ENCODE assay signal across 2 cellular contexts in the genomic region with DNA sequence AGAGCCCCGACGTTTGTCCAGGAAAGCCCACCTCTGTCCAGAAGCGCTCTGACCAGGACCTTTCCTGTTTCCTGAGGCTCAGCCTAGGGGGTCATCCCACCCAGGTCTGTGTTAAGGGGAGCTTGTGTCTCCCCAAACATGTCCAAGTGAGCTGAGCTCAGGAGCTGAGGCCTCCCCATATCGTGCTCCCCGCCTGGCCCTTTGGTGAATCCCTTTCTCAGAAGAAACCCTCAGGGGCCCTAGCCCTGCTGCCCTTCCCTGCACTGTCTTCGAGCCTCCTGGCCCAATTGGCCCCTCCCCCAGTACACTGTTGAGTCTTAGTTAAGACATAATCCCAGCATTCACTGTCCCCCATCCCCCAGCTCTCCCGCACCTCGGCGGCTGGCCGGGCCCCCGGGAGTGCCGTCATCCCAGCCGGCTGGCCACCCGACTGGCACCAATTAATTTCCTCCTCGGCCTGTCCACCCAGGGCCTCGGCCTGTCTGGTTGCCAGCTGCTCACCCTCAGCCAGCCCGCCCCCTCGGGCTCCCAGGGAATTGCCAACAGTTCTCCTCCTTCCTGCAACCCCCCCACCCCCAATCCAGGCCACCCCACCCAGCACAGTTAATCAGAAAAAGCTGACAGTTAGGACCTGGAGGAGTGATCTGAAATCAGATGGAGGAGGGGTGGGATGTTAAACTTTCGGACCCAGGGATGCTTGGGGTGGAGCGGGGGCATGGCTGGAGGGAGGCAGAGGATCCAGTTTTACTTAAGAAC.
TF ChIP-seq lines count a peak whose summit lies in the region.

No MANE protein-coding gene starts in this region.

TF ChIP-seq in SK-N-SH treated with all-trans-retinoic acid at 6 μM for 48 hours, 23 proteins besides CTCF, POLR2A, EP300 and RAD21:
- TF ChIP-seq BACH2 (CRISPR knock-in tag; IDR thresholded peaks at IDR 0.05; ENCODE audit: borderline replicate concordance) (no peak), ISL1 (CRISPR knock-in tag; IDR thresholded peaks at IDR 0.05) (0 out of 2 replicates have a peak, but pooled peaks have one; percentile 3), ZFP3 (CRISPR knock-in tag; IDR thresholded peaks at IDR 0.05) (peak; percentile 23; the same call in 1 of the 2 replicates), PPARA (CRISPR knock-in tag; IDR thresholded peaks at IDR 0.05; ENCODE audit: borderline replicate concordance) (no peak), RARB (CRISPR knock-in tag; IDR thresholded peaks at IDR 0.05) (no peak), ZNF8 (CRISPR knock-in tag; IDR thresholded peaks at IDR 0.05) (no peak), GLIS3 (CRISPR knock-in tag; IDR thresholded peaks at IDR 0.05) (no peak), TOX (CRISPR knock-in tag; IDR thresholded peaks at IDR 0.05; ENCODE audit: borderline replicate concordance) (no peak), ESRRG (CRISPR knock-in tag; IDR thresholded peaks at IDR 0.05) (no peak), ZFP30 (CRISPR knock-in tag; IDR thresholded peaks at IDR 0.05) (no peak), TCF4 (CRISPR knock-in tag; IDR thresholded peaks at IDR 0.05; ENCODE audit: borderline replicate concordance) (peak; percentile 73; the same call in 1 of the 2 replicates), ZNF70 (CRISPR knock-in tag; IDR thresholded peaks at IDR 0.05) (no peak)
- TF ChIP-seq, protein P1, sequence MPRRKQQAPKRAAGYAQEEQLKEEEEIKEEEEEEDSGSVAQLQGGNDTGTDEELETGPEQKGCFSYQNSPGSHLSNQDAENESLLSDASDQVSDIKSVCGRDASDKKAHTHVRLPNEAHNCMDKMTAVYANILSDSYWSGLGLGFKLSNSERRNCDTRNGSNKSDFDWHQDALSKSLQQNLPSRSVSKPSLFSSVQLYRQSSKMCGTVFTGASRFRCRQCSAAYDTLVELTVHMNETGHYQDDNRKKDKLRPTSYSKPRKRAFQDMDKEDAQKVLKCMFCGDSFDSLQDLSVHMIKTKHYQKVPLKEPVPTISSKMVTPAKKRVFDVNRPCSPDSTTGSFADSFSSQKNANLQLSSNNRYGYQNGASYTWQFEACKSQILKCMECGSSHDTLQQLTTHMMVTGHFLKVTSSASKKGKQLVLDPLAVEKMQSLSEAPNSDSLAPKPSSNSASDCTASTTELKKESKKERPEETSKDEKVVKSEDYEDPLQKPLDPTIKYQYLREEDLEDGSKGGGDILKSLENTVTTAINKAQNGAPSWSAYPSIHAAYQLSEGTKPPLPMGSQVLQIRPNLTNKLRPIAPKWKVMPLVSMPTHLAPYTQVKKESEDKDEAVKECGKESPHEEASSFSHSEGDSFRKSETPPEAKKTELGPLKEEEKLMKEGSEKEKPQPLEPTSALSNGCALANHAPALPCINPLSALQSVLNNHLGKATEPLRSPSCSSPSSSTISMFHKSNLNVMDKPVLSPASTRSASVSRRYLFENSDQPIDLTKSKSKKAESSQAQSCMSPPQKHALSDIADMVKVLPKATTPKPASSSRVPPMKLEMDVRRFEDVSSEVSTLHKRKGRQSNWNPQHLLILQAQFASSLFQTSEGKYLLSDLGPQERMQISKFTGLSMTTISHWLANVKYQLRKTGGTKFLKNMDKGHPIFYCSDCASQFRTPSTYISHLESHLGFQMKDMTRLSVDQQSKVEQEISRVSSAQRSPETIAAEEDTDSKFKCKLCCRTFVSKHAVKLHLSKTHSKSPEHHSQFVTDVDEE (CRISPR knock-in tag; IDR thresholded peaks at IDR 0.05) = peak; percentile 26; the same call in 1 of the 2 replicates
- TF ChIP-seq, protein P2, sequence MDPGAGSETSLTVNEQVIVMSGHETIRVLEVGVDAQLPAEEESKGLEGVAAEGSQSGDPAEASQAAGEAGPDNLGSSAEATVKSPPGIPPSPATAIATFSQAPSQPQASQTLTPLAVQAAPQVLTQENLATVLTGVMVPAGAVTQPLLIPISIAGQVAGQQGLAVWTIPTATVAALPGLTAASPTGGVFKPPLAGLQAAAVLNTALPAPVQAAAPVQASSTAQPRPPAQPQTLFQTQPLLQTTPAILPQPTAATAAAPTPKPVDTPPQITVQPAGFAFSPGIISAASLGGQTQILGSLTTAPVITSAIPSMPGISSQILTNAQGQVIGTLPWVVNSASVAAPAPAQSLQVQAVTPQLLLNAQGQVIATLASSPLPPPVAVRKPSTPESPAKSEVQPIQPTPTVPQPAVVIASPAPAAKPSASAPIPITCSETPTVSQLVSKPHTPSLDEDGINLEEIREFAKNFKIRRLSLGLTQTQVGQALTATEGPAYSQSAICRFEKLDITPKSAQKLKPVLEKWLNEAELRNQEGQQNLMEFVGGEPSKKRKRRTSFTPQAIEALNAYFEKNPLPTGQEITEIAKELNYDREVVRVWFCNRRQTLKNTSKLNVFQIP (CRISPR knock-in tag; IDR thresholded peaks at IDR 0.05; ENCODE audit: borderline replicate concordance, low read depth) = no peak
- TF ChIP-seq, protein P3, sequence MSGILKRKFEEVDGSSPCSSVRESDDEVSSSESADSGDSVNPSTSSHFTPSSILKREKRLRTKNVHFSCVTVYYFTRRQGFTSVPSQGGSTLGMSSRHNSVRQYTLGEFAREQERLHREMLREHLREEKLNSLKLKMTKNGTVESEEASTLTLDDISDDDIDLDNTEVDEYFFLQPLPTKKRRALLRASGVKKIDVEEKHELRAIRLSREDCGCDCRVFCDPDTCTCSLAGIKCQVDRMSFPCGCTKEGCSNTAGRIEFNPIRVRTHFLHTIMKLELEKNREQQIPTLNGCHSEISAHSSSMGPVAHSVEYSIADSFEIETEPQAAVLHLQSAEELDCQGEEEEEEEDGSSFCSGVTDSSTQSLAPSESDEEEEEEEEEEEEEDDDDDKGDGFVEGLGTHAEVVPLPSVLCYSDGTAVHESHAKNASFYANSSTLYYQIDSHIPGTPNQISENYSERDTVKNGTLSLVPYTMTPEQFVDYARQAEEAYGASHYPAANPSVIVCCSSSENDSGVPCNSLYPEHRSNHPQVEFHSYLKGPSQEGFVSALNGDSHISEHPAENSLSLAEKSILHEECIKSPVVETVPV (CRISPR knock-in tag; IDR thresholded peaks at IDR 0.05) = no peak
- TF ChIP-seq, protein P4, sequence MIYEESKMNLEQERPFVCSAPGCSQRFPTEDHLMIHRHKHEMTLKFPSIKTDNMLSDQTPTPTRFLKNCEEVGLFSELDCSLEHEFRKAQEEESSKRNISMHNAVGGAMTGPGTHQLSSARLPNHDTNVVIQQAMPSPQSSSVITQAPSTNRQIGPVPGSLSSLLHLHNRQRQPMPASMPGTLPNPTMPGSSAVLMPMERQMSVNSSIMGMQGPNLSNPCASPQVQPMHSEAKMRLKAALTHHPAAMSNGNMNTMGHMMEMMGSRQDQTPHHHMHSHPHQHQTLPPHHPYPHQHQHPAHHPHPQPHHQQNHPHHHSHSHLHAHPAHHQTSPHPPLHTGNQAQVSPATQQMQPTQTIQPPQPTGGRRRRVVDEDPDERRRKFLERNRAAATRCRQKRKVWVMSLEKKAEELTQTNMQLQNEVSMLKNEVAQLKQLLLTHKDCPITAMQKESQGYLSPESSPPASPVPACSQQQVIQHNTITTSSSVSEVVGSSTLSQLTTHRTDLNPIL (CRISPR knock-in tag; IDR thresholded peaks at IDR 0.05; ENCODE audit: low read depth) = peak; percentile 18; the same call in 1 of the 2 replicates

TF ChIP-seq in GM12878, 131 proteins besides CTCF, POLR2A, EP300 and RAD21:
- TF ChIP-seq, protein P5, sequence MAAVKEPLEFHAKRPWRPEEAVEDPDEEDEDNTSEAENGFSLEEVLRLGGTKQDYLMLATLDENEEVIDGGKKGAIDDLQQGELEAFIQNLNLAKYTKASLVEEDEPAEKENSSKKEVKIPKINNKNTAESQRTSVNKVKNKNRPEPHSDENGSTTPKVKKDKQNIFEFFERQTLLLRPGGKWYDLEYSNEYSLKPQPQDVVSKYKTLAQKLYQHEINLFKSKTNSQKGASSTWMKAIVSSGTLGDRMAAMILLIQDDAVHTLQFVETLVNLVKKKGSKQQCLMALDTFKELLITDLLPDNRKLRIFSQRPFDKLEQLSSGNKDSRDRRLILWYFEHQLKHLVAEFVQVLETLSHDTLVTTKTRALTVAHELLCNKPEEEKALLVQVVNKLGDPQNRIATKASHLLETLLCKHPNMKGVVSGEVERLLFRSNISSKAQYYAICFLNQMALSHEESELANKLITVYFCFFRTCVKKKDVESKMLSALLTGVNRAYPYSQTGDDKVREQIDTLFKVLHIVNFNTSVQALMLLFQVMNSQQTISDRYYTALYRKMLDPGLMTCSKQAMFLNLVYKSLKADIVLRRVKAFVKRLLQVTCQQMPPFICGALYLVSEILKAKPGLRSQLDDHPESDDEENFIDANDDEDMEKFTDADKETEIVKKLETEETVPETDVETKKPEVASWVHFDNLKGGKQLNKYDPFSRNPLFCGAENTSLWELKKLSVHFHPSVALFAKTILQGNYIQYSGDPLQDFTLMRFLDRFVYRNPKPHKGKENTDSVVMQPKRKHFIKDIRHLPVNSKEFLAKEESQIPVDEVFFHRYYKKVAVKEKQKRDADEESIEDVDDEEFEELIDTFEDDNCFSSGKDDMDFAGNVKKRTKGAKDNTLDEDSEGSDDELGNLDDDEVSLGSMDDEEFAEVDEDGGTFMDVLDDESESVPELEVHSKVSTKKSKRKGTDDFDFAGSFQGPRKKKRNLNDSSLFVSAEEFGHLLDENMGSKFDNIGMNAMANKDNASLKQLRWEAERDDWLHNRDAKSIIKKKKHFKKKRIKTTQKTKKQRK (IDR thresholded peaks at IDR 0.05; ENCODE audit: low read depth, low read length) = no peak
- TF ChIP-seq TCF12 (IDR thresholded peaks at IDR 0.05; ENCODE audit: low read depth, low read length) (no peak), YY1 (IDR thresholded peaks at IDR 0.05; ENCODE audit: low read depth, low read length) (no peak), TAF1 (IDR thresholded peaks at IDR 0.05; ENCODE audit: borderline replicate concordance, low read depth, low read length) (no peak), STAT3 (IDR thresholded peaks at IDR 0.05; ENCODE audit: low read depth, low read length) (no peak), SUZ12 (IDR thresholded peaks at IDR 0.05; ENCODE audit: unreplicated experiment) (no peak), STAT1 (conservative IDR thresholded peaks at IDR 0.05) (no peak), PAX8 (IDR thresholded peaks at IDR 0.05) (no peak)
- TF ChIP-seq, protein P6, sequence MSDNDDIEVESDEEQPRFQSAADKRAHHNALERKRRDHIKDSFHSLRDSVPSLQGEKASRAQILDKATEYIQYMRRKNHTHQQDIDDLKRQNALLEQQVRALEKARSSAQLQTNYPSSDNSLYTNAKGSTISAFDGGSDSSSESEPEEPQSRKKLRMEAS (IDR thresholded peaks at IDR 0.05; ENCODE audit: low read depth, low read length) = no peak
- TF ChIP-seq, protein P7, sequence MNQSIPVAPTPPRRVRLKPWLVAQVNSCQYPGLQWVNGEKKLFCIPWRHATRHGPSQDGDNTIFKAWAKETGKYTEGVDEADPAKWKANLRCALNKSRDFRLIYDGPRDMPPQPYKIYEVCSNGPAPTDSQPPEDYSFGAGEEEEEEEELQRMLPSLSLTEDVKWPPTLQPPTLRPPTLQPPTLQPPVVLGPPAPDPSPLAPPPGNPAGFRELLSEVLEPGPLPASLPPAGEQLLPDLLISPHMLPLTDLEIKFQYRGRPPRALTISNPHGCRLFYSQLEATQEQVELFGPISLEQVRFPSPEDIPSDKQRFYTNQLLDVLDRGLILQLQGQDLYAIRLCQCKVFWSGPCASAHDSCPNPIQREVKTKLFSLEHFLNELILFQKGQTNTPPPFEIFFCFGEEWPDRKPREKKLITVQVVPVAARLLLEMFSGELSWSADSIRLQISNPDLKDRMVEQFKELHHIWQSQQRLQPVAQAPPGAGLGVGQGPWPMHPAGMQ (IDR thresholded peaks at IDR 0.05; ENCODE audit: borderline replicate concordance) = no peak
- TF ChIP-seq, protein P8, sequence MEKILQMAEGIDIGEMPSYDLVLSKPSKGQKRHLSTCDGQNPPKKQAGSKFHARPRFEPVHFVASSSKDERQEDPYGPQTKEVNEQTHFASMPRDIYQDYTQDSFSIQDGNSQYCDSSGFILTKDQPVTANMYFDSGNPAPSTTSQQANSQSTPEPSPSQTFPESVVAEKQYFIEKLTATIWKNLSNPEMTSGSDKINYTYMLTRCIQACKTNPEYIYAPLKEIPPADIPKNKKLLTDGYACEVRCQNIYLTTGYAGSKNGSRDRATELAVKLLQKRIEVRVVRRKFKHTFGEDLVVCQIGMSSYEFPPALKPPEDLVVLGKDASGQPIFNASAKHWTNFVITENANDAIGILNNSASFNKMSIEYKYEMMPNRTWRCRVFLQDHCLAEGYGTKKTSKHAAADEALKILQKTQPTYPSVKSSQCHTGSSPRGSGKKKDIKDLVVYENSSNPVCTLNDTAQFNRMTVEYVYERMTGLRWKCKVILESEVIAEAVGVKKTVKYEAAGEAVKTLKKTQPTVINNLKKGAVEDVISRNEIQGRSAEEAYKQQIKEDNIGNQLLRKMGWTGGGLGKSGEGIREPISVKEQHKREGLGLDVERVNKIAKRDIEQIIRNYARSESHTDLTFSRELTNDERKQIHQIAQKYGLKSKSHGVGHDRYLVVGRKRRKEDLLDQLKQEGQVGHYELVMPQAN (conservative IDR thresholded peaks at IDR 0.05) = no peak
- TF ChIP-seq, protein P9, sequence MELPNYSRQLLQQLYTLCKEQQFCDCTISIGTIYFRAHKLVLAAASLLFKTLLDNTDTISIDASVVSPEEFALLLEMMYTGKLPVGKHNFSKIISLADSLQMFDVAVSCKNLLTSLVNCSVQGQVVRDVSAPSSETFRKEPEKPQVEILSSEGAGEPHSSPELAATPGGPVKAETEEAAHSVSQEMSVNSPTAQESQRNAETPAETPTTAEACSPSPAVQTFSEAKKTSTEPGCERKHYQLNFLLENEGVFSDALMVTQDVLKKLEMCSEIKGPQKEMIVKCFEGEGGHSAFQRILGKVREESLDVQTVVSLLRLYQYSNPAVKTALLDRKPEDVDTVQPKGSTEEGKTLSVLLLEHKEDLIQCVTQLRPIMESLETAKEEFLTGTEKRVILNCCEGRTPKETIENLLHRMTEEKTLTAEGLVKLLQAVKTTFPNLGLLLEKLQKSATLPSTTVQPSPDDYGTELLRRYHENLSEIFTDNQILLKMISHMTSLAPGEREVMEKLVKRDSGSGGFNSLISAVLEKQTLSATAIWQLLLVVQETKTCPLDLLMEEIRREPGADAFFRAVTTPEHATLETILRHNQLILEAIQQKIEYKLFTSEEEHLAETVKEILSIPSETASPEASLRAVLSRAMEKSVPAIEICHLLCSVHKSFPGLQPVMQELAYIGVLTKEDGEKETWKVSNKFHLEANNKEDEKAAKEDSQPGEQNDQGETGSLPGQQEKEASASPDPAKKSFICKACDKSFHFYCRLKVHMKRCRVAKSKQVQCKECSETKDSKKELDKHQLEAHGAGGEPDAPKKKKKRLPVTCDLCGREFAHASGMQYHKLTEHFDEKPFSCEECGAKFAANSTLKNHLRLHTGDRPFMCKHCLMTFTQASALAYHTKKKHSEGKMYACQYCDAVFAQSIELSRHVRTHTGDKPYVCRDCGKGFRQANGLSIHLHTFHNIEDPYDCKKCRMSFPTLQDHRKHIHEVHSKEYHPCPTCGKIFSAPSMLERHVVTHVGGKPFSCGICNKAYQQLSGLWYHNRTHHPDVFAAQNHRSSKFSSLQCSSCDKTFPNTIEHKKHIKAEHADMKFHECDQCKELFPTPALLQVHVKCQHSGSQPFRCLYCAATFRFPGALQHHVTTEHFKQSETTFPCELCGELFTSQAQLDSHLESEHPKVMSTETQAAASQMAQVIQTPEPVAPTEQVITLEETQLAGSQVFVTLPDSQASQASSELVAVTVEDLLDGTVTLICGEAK (IDR thresholded peaks at IDR 0.05; ENCODE audit: borderline replicate concordance) = no peak
